6 cellular contexts compared by ENCODE assay signal in the genomic region with DNA sequence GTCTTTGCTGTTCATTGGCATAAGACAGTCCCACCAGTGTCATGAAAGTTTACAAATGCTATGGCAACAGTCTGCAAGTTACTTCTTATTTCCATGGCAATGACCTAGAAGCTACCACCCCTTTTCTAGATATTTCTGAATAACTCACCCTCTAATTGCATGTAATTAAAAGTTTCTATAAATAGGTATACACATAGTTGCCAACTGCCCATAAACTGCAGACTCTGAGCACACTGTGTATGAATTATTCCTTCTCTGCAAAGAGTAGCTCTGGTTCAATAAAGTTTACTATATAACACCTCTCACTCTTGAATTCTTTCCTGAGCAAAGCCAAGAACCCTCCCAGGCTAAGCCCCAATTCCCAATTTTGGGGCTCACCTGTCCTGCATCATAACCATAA.
"Had no signal": no experiment of that assay in that cellular context is flagged by ENCODE, and none has a peak within 500 bp of the region (broad histone marks: within the 10 kb centered on the region; RNA-seq: fewer than 3 reads in every experiment).

No MANE protein-coding gene starts in this region.

- DNase-seq: IMR-90, KBM-7, KG1 had no signal

- ATAC-seq: HepG2, K562 had no signal

- H3K27ac ChIP-seq: HL-60 had no signal

- H3K4me3 ChIP-seq: K562 had no signal
